In genomic region chr3:22118542-22118941, GRCh38 we compare ENCODE assay signal across 27 cellular contexts.
"Had no signal": no experiment of that assay in that cellular context is flagged by ENCODE, and none has a peak within 500 bp of the region (broad histone marks: within the 10 kb centered on the region; RNA-seq: fewer than 3 reads in every experiment).

No MANE protein-coding gene starts in this region.

- FAIRE-seq: urothelium cell line had no signal

- H3K9me3 ChIP-seq: left ventricle myocardium inferior, mucosa of descending colon, pancreas, prostate gland, sigmoid colon, spleen, suprapubic skin, thoracic aorta, tibial artery, upper lobe of right lung had no signal

- H3K27ac Mint-ChIP-seq: immature natural killer cell; naive thymus-derived CD4-positive, alpha-beta T cell; natural killer cell treated with Interleukin-12 subunit alpha and Interleukin-12 subunit beta and Interleukin-15 and Interleukin-18, amount 100 ng/mL, for 72 hours; stimulated activated effector memory CD8-positive, alpha-beta T cell treated with anti-CD3 and anti-CD28 coated beads, Interleukin-12 subunit alpha, Interleukin-12 subunit beta, amount 100 ng/mL, for 72 hours; stimulated activated naive CD8-positive, alpha-beta T cell treated with anti-CD3 and anti-CD28 coated beads, Interleukin-15, Interleukin-2, amounts not matched to agents 100 ng/mL and 50 ng/mL, for 24 hours had no signal

- H3K4me1 Mint-ChIP-seq: immature natural killer cell; naive thymus-derived CD4-positive, alpha-beta T cell; stimulated activated effector memory CD8-positive, alpha-beta T cell treated with anti-CD3 and anti-CD28 coated beads, Interleukin-12 subunit alpha, Interleukin-12 subunit beta, amount 100 ng/mL, for 72 hours had no signal

- H3K36me3 ChIP-seq: left ventricle myocardium inferior, pancreas, prostate gland, sigmoid colon, spleen, suprapubic skin, thoracic aorta, tibial artery, upper lobe of right lung had no signal

- H3K4me3 ChIP-seq: left ventricle myocardium inferior, lung, mucosa of descending colon, pancreas, prostate gland, sigmoid colon, spleen, suprapubic skin, thoracic aorta, tibial artery, upper lobe of right lung had no signal

- ATAC-seq: left colon; mucosa of descending colon; naive thymus-derived CD4-positive, alpha-beta T cell; natural killer cell treated with Interleukin-12 subunit alpha and Interleukin-12 subunit beta and Interleukin-15 and Interleukin-18, amount 100 ng/mL, for 72 hours; pancreas; right cardiac atrium; stimulated activated effector memory CD8-positive, alpha-beta T cell treated with anti-CD3 and anti-CD28 coated beads, Interleukin-12 subunit alpha, Interleukin-12 subunit beta, amount 100 ng/mL, for 72 hours; upper lobe of right lung had no signal

- H3K27me3 ChIP-seq: pancreas, sigmoid colon, spleen, suprapubic skin, tibial artery, upper lobe of right lung had no signal

- H3K4me3 Mint-ChIP-seq: immature natural killer cell; naive thymus-derived CD4-positive, alpha-beta T cell; natural killer cell treated with Interleukin-12 subunit alpha and Interleukin-12 subunit beta and Interleukin-15 and Interleukin-18, amount 100 ng/mL, for 72 hours; stimulated activated effector memory CD8-positive, alpha-beta T cell treated with anti-CD3 and anti-CD28 coated beads, Interleukin-12 subunit alpha, Interleukin-12 subunit beta, amount 100 ng/mL, for 72 hours; stimulated activated naive CD8-positive, alpha-beta T cell treated with anti-CD3 and anti-CD28 coated beads, Interleukin-15, Interleukin-2, amounts not matched to agents 100 ng/mL and 50 ng/mL, for 24 hours had no signal

- H3K27me3 Mint-ChIP-seq: naive thymus-derived CD4-positive, alpha-beta T cell; natural killer cell treated with Interleukin-12 subunit alpha and Interleukin-12 subunit beta and Interleukin-15 and Interleukin-18, amount 100 ng/mL, for 72 hours; stimulated activated naive CD8-positive, alpha-beta T cell treated with anti-CD3 and anti-CD28 coated beads, Interleukin-15, Interleukin-2, amounts not matched to agents 100 ng/mL and 50 ng/mL, for 24 hours had no signal

- H3K27ac ChIP-seq: left ventricle myocardium inferior, pancreas, prostate gland, sigmoid colon, spleen, suprapubic skin, thoracic aorta, tibial artery, upper lobe of right lung had no signal

- DNase-seq: hypothalamus; immature natural killer cell; kidney; left colon; left ventricle myocardium inferior; mucosa of descending colon; naive thymus-derived CD4-positive, alpha-beta T cell; pancreas; posterior cingulate gyrus; retina; right cardiac atrium; sigmoid colon; small intestine; spleen; stimulated activated CD4-positive, alpha-beta T cell treated with anti-CD3 and anti-CD28 coated beads, Interleukin-4, amount 100 ng/mL, for 24 hours; stimulated activated naive CD4-positive, alpha-beta T cell; tibial artery; trophoblast cell; upper lobe of right lung had no signal

- H3K9me3 Mint-ChIP-seq: stimulated activated naive CD8-positive, alpha-beta T cell treated with anti-CD3 and anti-CD28 coated beads, Interleukin-15, Interleukin-2, amounts not matched to agents 100 ng/mL and 50 ng/mL, for 24 hours had no signal

- H3K4me1 ChIP-seq: left ventricle myocardium inferior, prostate gland, sigmoid colon, spleen, suprapubic skin, upper lobe of right lung had no signal

- H3K36me3 Mint-ChIP-seq: immature natural killer cell; naive thymus-derived CD4-positive, alpha-beta T cell; natural killer cell treated with Interleukin-12 subunit alpha and Interleukin-12 subunit beta and Interleukin-15 and Interleukin-18, amount 100 ng/mL, for 72 hours; stimulated activated effector memory CD8-positive, alpha-beta T cell treated with anti-CD3 and anti-CD28 coated beads, Interleukin-12 subunit alpha, Interleukin-12 subunit beta, amount 100 ng/mL, for 72 hours had no signal
